ENCODE assay signal across 26 cellular contexts in genomic region chr16:17295948-17296347, GRCh38.
DNase-seq lines count a peak whose midpoint lies in the region; ATAC-seq and TF ChIP-seq lines count a peak whose summit lies in the region.
"Had no signal": no experiment of that assay in that cellular context is flagged by ENCODE, and none has a peak within 500 bp of the region (broad histone marks: within the 10 kb centered on the region; RNA-seq: fewer than 3 reads in every experiment).

No MANE protein-coding gene starts in this region.

- H3K36me3 ChIP-seq in esophagus squamous epithelium (no peaks in the 10 kb centered on the region), thyroid gland (no peaks in the 10 kb centered on the region)

- WGBS in esophagus squamous epithelium, 2 donors, result 55 to 65% methylated on average over 4 to 5 of the region's 5 CpGs
- 58 to 65% methylated on average over 5 of the region's 5 CpGs for WGBS in thyroid gland, 2 donors

- intact Hi-C loops in activated naive CD4-positive, alpha-beta T cell treated with anti-CD3 and anti-CD28 coated beads for 36 hours (cut with micrococcal nuclease), result no loop called here
- intact Hi-C loops in esophagus squamous epithelium (cut with DNase I), result no loop called here
- intact Hi-C loops in thyroid gland (cut with DNase I), result no loop called here

- CTCF ChIA-PET in activated naive CD4-positive, alpha-beta T cell treated with anti-CD3 and anti-CD28 coated beads, Interleukin-2, amount 10 ng/mL, durations not matched to agents 7 days and 5 days (lab: Charles Lee), result no interaction called here
- CTCF ChIA-PET in activated naive CD4-positive, alpha-beta T cell treated with anti-CD3 and anti-CD28 coated beads for 36 hours (lab: Charles Lee), result no interaction called here

- ATAC-seq in GM21515 (IDR thresholded peaks at IDR 0.05; ENCODE audit: unreplicated experiment), result no peak
- ATAC-seq in HG03354 (IDR thresholded peaks at IDR 0.05; ENCODE audit: poor library complexity, severe bottlenecking, unreplicated experiment), result no peak
- ATAC-seq: activated CD8-positive, alpha-beta memory T cell treated with anti-CD3 and anti-CD28 coated beads, Interleukin-2, amount 10 ng/mL, durations not matched to agents 7 days and 5 days; activated T-helper 17 cell treated with anti-CD3 and anti-CD28 coated beads, Interleukin-2, amount 50 U/mL, for 72 hours; body of pancreas; HepG2; natural killer cell treated with Interleukin-12 subunit alpha and Interleukin-12 subunit beta and Interleukin-15 and Interleukin-18, amount 100 ng/mL, for 72 hours had no signal

- H3K4me1 Mint-ChIP-seq in activated naive CD4-positive, alpha-beta T cell treated with anti-CD3 and anti-CD28 coated beads, Interleukin-2, amount 10 ng/mL, durations not matched to agents 7 days and 5 days, result peaks cover 12% of the 10 kb centered on the region
- no peaks in the 10 kb centered on the region for H3K4me1 Mint-ChIP-seq in activated naive CD4-positive, alpha-beta T cell treated with anti-CD3 and anti-CD28 coated beads for 36 hours (ENCODE audit: low read depth)
- peaks cover 22% of the 10 kb centered on the region for H3K4me1 Mint-ChIP-seq in nephron progenitor cell

- H3K9me3 ChIP-seq in esophagus squamous epithelium (no peaks in the 10 kb centered on the region), thyroid gland (no peaks in the 10 kb centered on the region)
- H3K9me3 ChIP-seq: psoas muscle had no signal

- no peak for TF ChIP-seq CTCF in esophagus squamous epithelium (IDR thresholded peaks at IDR 0.05)
- TF ChIP-seq CTCF in nephron progenitor cell (IDR thresholded peaks at IDR 0.05), result no peak
- TF ChIP-seq CTCF in thyroid gland (IDR thresholded peaks at IDR 0.05), result no peak

- TF ChIP-seq POLR2A in esophagus squamous epithelium (IDR thresholded peaks at IDR 0.05) (no peak), thyroid gland (IDR thresholded peaks at IDR 0.05) (no peak)

- H3K4me3 Mint-ChIP-seq in activated naive CD4-positive, alpha-beta T cell treated with anti-CD3 and anti-CD28 coated beads, Interleukin-2, amount 10 ng/mL, durations not matched to agents 7 days and 5 days, result no peak overlapping the region
- no peak overlapping the region for H3K4me3 Mint-ChIP-seq in activated naive CD4-positive, alpha-beta T cell treated with anti-CD3 and anti-CD28 coated beads for 36 hours
- H3K4me3 Mint-ChIP-seq in nephron progenitor cell, result no peak overlapping the region
- H3K4me3 Mint-ChIP-seq: activated CD4-positive, alpha-beta T cell treated with anti-CD3 and anti-CD28 coated beads, Interleukin-2, amount 10 ng/mL, durations not matched to agents 24 days and 14 days; activated CD8-positive, alpha-beta memory T cell treated with anti-CD3 and anti-CD28 coated beads, Interleukin-2, amount 10 ng/mL, durations not matched to agents 7 days and 5 days; activated T-helper 17 cell treated with anti-CD3 and anti-CD28 coated beads, Interleukin-2, amount 50 U/mL, for 72 hours; memory B cell; natural killer cell treated with Interleukin-12 subunit alpha and Interleukin-12 subunit beta and Interleukin-15 and Interleukin-18, amount 100 ng/mL, for 72 hours; stimulated activated naive CD8-positive, alpha-beta T cell treated with anti-CD3 and anti-CD28 coated beads, Interleukin-15, Interleukin-2, amounts not matched to agents 100 ng/mL and 50 ng/mL, for 24 hours had no signal

- H3K4me3 ChIP-seq in esophagus squamous epithelium, result no peak overlapping the region
- H3K4me3 ChIP-seq in thyroid gland (replicated peaks in 1 of 3), result no peak overlapping the region
- H3K4me3 ChIP-seq: body of pancreas, coronary artery, psoas muscle had no signal

- H3K27ac ChIP-seq in esophagus squamous epithelium (peak overlapping the region in 3 of 4 donors; percentile 14 to 53 (median 51)), thyroid gland (peak overlapping the region in 2 of 3 donors; percentile 14 to 42)
- H3K27ac ChIP-seq: body of pancreas, coronary artery, psoas muscle had no signal

- H3K36me3 Mint-ChIP-seq in activated naive CD4-positive, alpha-beta T cell treated with anti-CD3 and anti-CD28 coated beads, Interleukin-2, amount 10 ng/mL, durations not matched to agents 7 days and 5 days, result peaks cover 15% of the 10 kb centered on the region
- H3K36me3 Mint-ChIP-seq in activated naive CD4-positive, alpha-beta T cell treated with anti-CD3 and anti-CD28 coated beads for 36 hours (ENCODE audit: low read depth), result no peaks in the 10 kb centered on the region
- no peaks in the 10 kb centered on the region for H3K36me3 Mint-ChIP-seq in nephron progenitor cell (ENCODE audit: low read depth)
- H3K36me3 Mint-ChIP-seq: natural killer cell treated with Interleukin-12 subunit alpha and Interleukin-12 subunit beta and Interleukin-15 and Interleukin-18, amount 100 ng/mL, for 72 hours had no signal

- H3K27ac Mint-ChIP-seq in activated naive CD4-positive, alpha-beta T cell treated with anti-CD3 and anti-CD28 coated beads, Interleukin-2, amount 10 ng/mL, durations not matched to agents 7 days and 5 days, result peak overlapping the region; percentile 45
- H3K27ac Mint-ChIP-seq in activated naive CD4-positive, alpha-beta T cell treated with anti-CD3 and anti-CD28 coated beads for 36 hours, result no peak overlapping the region
- peak overlapping the region; percentile 91 for H3K27ac Mint-ChIP-seq in nephron progenitor cell
- H3K27ac Mint-ChIP-seq: activated CD4-positive, alpha-beta T cell treated with anti-CD3 and anti-CD28 coated beads, Interleukin-2, amount 10 ng/mL, durations not matched to agents 24 days and 14 days; activated CD8-positive, alpha-beta memory T cell treated with anti-CD3 and anti-CD28 coated beads, Interleukin-2, amount 10 ng/mL, durations not matched to agents 7 days and 5 days; activated T-helper 17 cell treated with anti-CD3 and anti-CD28 coated beads, Interleukin-2, amount 50 U/mL, for 72 hours; memory B cell; stimulated activated naive CD8-positive, alpha-beta T cell treated with anti-CD3 and anti-CD28 coated beads, Interleukin-15, Interleukin-2, amounts not matched to agents 100 ng/mL and 50 ng/mL, for 24 hours had no signal

- H3K27me3 ChIP-seq in esophagus squamous epithelium, result no peaks in the 10 kb centered on the region
- H3K27me3 ChIP-seq in thyroid gland, result no peaks in the 10 kb centered on the region
- H3K27me3 ChIP-seq: body of pancreas had no signal

- no peaks in the 10 kb centered on the region for H3K27me3 Mint-ChIP-seq in activated naive CD4-positive, alpha-beta T cell treated with anti-CD3 and anti-CD28 coated beads, Interleukin-2, amount 10 ng/mL, durations not matched to agents 7 days and 5 days
- no peaks in the 10 kb centered on the region for H3K27me3 Mint-ChIP-seq in activated naive CD4-positive, alpha-beta T cell treated with anti-CD3 and anti-CD28 coated beads for 36 hours (ENCODE audit: low read depth)
- peaks cover 8% of the 10 kb centered on the region for H3K27me3 Mint-ChIP-seq in nephron progenitor cell (ENCODE audit: low read depth, poor library complexity)
- H3K27me3 Mint-ChIP-seq: activated CD4-positive, alpha-beta T cell treated with anti-CD3 and anti-CD28 coated beads, Interleukin-2, amount 10 ng/mL, durations not matched to agents 24 days and 14 days; activated CD8-positive, alpha-beta memory T cell treated with anti-CD3 and anti-CD28 coated beads, Interleukin-2, amount 10 ng/mL, durations not matched to agents 7 days and 5 days; activated T-helper 17 cell treated with anti-CD3 and anti-CD28 coated beads, Interleukin-2, amount 50 U/mL, for 72 hours; memory B cell; natural killer cell treated with Interleukin-12 subunit alpha and Interleukin-12 subunit beta and Interleukin-15 and Interleukin-18, amount 100 ng/mL, for 72 hours; stimulated activated naive CD8-positive, alpha-beta T cell treated with anti-CD3 and anti-CD28 coated beads, Interleukin-15, Interleukin-2, amounts not matched to agents 100 ng/mL and 50 ng/mL, for 24 hours had no signal

- DNase-seq in activated naive CD4-positive, alpha-beta T cell treated with anti-CD3 and anti-CD28 coated beads, Interleukin-2, amount 10 ng/mL, durations not matched to agents 7 days and 5 days, result no peak
- DNase-seq in activated naive CD4-positive, alpha-beta T cell treated with anti-CD3 and anti-CD28 coated beads for 36 hours, result no peak
- DNase-seq in esophagus squamous epithelium (lab: John Stamatoyannopoulos, UW) (no peak), nephron progenitor cell (no peak), thyroid gland (no peak)
- no peak for DNase-seq in central memory CD4-positive, alpha-beta T cell
- DNase-seq: 8988T; activated CD4-positive, alpha-beta T cell treated with anti-CD3 and anti-CD28 coated beads, Interleukin-2, amount 10 ng/mL, durations not matched to agents 24 days and 14 days; activated CD8-positive, alpha-beta memory T cell treated with anti-CD3 and anti-CD28 coated beads, Interleukin-2, amount 10 ng/mL, durations not matched to agents 7 days and 5 days; body of pancreas; C1 segment of cervical spinal cord; EL; kidney; NCI-H2171; NCI-H526 treated with DMSO at 0.1 percent for 48 hours; SIG-M5; stimulated activated CD4-positive, alpha-beta T cell treated with anti-CD3 and anti-CD28 coated beads, Interleukin-4, amount 100 ng/mL, for 1 hour had no signal

- peaks cover 0 to 23% (median 3%) of the 10 kb centered on the region in 3 donors for H3K4me1 ChIP-seq in esophagus squamous epithelium
- H3K4me1 ChIP-seq in thyroid gland, result peaks cover 12 to 36% of the 10 kb centered on the region in 2 donors

- no peaks in the 10 kb centered on the region for H3K9me3 Mint-ChIP-seq in activated naive CD4-positive, alpha-beta T cell treated with anti-CD3 and anti-CD28 coated beads, Interleukin-2, amount 10 ng/mL, durations not matched to agents 7 days and 5 days
- peaks cover 2% of the 10 kb centered on the region for H3K9me3 Mint-ChIP-seq in activated naive CD4-positive, alpha-beta T cell treated with anti-CD3 and anti-CD28 coated beads for 36 hours
- H3K9me3 Mint-ChIP-seq in nephron progenitor cell, result no peaks in the 10 kb centered on the region
- H3K9me3 Mint-ChIP-seq: activated CD4-positive, alpha-beta T cell treated with anti-CD3 and anti-CD28 coated beads, Interleukin-2, amount 10 ng/mL, durations not matched to agents 24 days and 14 days; activated T-helper 17 cell treated with anti-CD3 and anti-CD28 coated beads, Interleukin-2, amount 50 U/mL, for 72 hours; memory B cell; natural killer cell treated with Interleukin-12 subunit alpha and Interleukin-12 subunit beta and Interleukin-15 and Interleukin-18, amount 100 ng/mL, for 72 hours; stimulated activated naive CD8-positive, alpha-beta T cell treated with anti-CD3 and anti-CD28 coated beads, Interleukin-15, Interleukin-2, amounts not matched to agents 100 ng/mL and 50 ng/mL, for 24 hours had no signal
